15 cellular contexts compared by ENCODE assay signal in genomic region chr6:119658917-119659316, GRCh38.
A peak's percentile ranks its signal among the peaks of the same experiment; 100 is the strongest.
DNase-seq lines count a peak whose midpoint lies in the region; ATAC-seq lines count a peak whose summit lies in the region.
"Had no signal": no experiment of that assay in that cellular context is flagged by ENCODE, and none has a peak within 500 bp of the region (broad histone marks: within the 10 kb centered on the region; RNA-seq: fewer than 3 reads in every experiment).

No MANE protein-coding gene starts in this region.

- H3K4me3 Mint-ChIP-seq in stimulated activated naive B cell treated with anti-CD40 and anti-IgM and Interleukin-4, amounts not matched to agents 10 μg/mL and 1 μg/mL and 100 μg/mL, for 72 hours, result no peak overlapping the region
- H3K4me3 Mint-ChIP-seq: B cell; CD8-positive, alpha-beta T cell had no signal

- no peaks in the 10 kb centered on the region for H3K9me3 Mint-ChIP-seq in stimulated activated naive B cell treated with anti-CD40 and anti-IgM and Interleukin-4, amounts not matched to agents 10 μg/mL and 1 μg/mL and 100 μg/mL, for 72 hours
- H3K9me3 Mint-ChIP-seq: CD8-positive, alpha-beta T cell had no signal

- peak; percentile 56 for ATAC-seq in GM18870 (IDR thresholded peaks at IDR 0.05; ENCODE audit: unreplicated experiment)
- peak; percentile 70 for ATAC-seq in HG03097 (IDR thresholded peaks at IDR 0.05; ENCODE audit: low FRiP score, unreplicated experiment)
- ATAC-seq in HG03457 (IDR thresholded peaks at IDR 0.05; ENCODE audit: unreplicated experiment), result peak; percentile 50
- peak; percentile 72 to 74 for ATAC-seq in stimulated activated naive B cell treated with anti-CD40 and anti-IgM and Interleukin-4, amounts not matched to agents 10 μg/mL and 1 μg/mL and 100 μg/mL, for 72 hours (replicated peaks)
- no peak for ATAC-seq in GM21737 (IDR thresholded peaks at IDR 0.05; ENCODE audit: unreplicated experiment)
- no peak for ATAC-seq in esophagus mucosa
- no peak for ATAC-seq in GM21367 (IDR thresholded peaks at IDR 0.05; ENCODE audit: unreplicated experiment)
- ATAC-seq: CD8-positive, alpha-beta T cell had no signal

- H3K4me1 Mint-ChIP-seq in stimulated activated naive B cell treated with anti-CD40 and anti-IgM and Interleukin-4, amounts not matched to agents 10 μg/mL and 1 μg/mL and 100 μg/mL, for 72 hours, result peaks cover 0 to 4% of the 10 kb centered on the region in 2 donors
- H3K4me1 Mint-ChIP-seq: B cell had no signal

- H3K27me3 Mint-ChIP-seq in stimulated activated naive B cell treated with anti-CD40 and anti-IgM and Interleukin-4, amounts not matched to agents 10 μg/mL and 1 μg/mL and 100 μg/mL, for 72 hours, result no peaks in the 10 kb centered on the region
- H3K27me3 Mint-ChIP-seq: B cell had no signal

- DNase-seq in stimulated activated naive B cell treated with anti-CD40 and anti-IgM and Interleukin-4, amounts not matched to agents 10 μg/mL and 1 μg/mL and 100 μg/mL, for 72 hours, result no peak
- DNase-seq: Calu3; CD8-positive, alpha-beta T cell; DMS79 treated with DMSO at 0.1 percent for 48 hours; GF-D8; GM23248; Kasumi-1; KG1 had no signal

- no peak overlapping the region for H3K27ac Mint-ChIP-seq in stimulated activated naive B cell treated with anti-CD40 and anti-IgM and Interleukin-4, amounts not matched to agents 10 μg/mL and 1 μg/mL and 100 μg/mL, for 72 hours
- H3K27ac Mint-ChIP-seq: B cell; CD8-positive, alpha-beta T cell had no signal

- no peaks in the 10 kb centered on the region for H3K36me3 Mint-ChIP-seq in stimulated activated naive B cell treated with anti-CD40 and anti-IgM and Interleukin-4, amounts not matched to agents 10 μg/mL and 1 μg/mL and 100 μg/mL, for 72 hours
- H3K36me3 Mint-ChIP-seq: CD8-positive, alpha-beta T cell had no signal

Comparison
In these comparisons a context has a peak if more than half of its experiments do, and no peak if none do; other contexts are left out.
1. ATAC-seq: peak in GM18870 (single experiment), HG03097 (single experiment), HG03457 (single experiment) and stimulated activated naive B cell treated with anti-CD40 and anti-IgM and Interleukin-4, amounts not matched to agents 10 μg/mL and 1 μg/mL and 100 μg/mL, for 72 hours (2 of 2); none in GM21737 (single experiment), esophagus mucosa (single experiment) and GM21367 (single experiment).